In the genomic region with DNA sequence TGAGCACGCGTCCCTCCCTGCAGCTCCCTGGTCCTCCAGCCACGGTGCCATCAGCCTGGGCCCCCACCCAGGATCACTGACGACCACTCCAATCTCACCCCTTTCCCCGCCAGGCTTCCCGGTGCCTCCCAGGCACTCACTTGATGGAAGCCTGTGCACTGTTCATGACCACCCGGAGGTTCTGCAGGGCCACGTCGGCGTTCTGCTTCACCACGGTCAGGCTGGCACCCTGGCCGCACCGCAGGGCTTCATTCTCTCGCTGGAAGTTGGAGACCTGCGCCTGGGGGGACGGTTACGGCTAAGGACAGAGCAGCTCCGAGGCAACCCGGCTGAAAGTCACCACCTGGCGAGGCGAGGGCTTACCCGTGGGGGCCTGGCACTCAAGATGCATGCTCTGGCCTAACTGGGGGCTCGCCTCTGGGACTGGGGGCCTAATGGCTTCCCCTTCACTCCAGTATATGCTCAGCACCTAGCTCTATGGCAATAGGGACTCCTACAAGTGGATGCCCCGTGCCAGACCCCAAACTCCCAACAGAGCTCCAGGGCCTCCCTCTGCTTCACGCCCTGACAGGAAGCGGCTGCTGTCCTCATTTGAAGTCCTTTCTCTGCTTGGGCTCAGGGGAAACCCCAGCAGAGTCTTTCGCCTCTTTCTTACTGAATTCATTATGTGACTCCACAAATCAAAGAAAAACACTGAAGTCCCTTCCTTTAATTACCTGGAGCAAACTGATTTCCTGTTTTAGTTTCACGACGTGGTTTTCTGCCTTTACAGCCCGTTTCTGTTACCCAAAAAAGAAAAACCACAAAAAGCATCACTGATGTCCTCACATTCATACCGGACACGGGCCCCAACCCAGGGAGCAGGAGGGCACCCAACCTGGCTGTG, we compare ENCODE assay signal across 11 cellular contexts. TPM values are rescaled to one million over a fixed set of nuclear protein-coding genes. Genes with fewer than 3 reads are reported as not detected.
DNase-seq lines count a peak whose midpoint lies in the region; ATAC-seq lines count a peak whose summit lies in the region.
"Had no signal": no experiment of that assay in that cellular context is flagged by ENCODE, and none has a peak within 500 bp of the region (broad histone marks: within the 10 kb centered on the region; RNA-seq: fewer than 3 reads in every experiment).

No MANE protein-coding gene starts in this region.

- peaks cover 65% of the 10 kb centered on the region for H3K4me1 Mint-ChIP-seq in activated CD4-positive, alpha-beta memory T cell treated with anti-CD3 and anti-CD28 coated beads for 36 hours (ENCODE audit: low read depth)
- H3K4me1 Mint-ChIP-seq in stimulated activated naive CD8-positive, alpha-beta T cell treated with anti-CD3 and anti-CD28 coated beads, Interleukin-15, Interleukin-2, amounts not matched to agents 100 ng/mL and 50 ng/mL, for 24 hours (ENCODE audit: low read depth), result peaks cover 76% of the 10 kb centered on the region

- peak overlapping the region; percentile 96 for H3K27ac Mint-ChIP-seq in activated CD4-positive, alpha-beta memory T cell treated with anti-CD3 and anti-CD28 coated beads for 36 hours
- H3K27ac Mint-ChIP-seq in stimulated activated naive CD8-positive, alpha-beta T cell treated with anti-CD3 and anti-CD28 coated beads, Interleukin-15, Interleukin-2, amounts not matched to agents 100 ng/mL and 50 ng/mL, for 24 hours, result peak overlapping the region; percentile 91

- peaks cover 53% of the 10 kb centered on the region for H3K36me3 Mint-ChIP-seq in activated CD4-positive, alpha-beta memory T cell treated with anti-CD3 and anti-CD28 coated beads for 36 hours
- peaks cover 56% of the 10 kb centered on the region for H3K36me3 Mint-ChIP-seq in stimulated activated naive CD8-positive, alpha-beta T cell treated with anti-CD3 and anti-CD28 coated beads, Interleukin-15, Interleukin-2, amounts not matched to agents 100 ng/mL and 50 ng/mL, for 24 hours (ENCODE audit: low read depth)

- peak overlapping the region; percentile 65 for H3K4me3 Mint-ChIP-seq in activated CD4-positive, alpha-beta memory T cell treated with anti-CD3 and anti-CD28 coated beads for 36 hours
- H3K4me3 Mint-ChIP-seq in stimulated activated naive CD8-positive, alpha-beta T cell treated with anti-CD3 and anti-CD28 coated beads, Interleukin-15, Interleukin-2, amounts not matched to agents 100 ng/mL and 50 ng/mL, for 24 hours, result peak overlapping the region; percentile 75

- no peaks in the 10 kb centered on the region for H3K27me3 Mint-ChIP-seq in activated CD4-positive, alpha-beta memory T cell treated with anti-CD3 and anti-CD28 coated beads for 36 hours
- no peaks in the 10 kb centered on the region for H3K27me3 Mint-ChIP-seq in stimulated activated naive CD8-positive, alpha-beta T cell treated with anti-CD3 and anti-CD28 coated beads, Interleukin-15, Interleukin-2, amounts not matched to agents 100 ng/mL and 50 ng/mL, for 24 hours

- POLR2A ChIA-PET in activated CD4-positive, alpha-beta memory T cell treated with anti-CD3 and anti-CD28 coated beads for 36 hours (lab: Charles Lee), result interaction anchor here (0.7 to 1.5 kb wide), 5 partner anchors 7 to 129 kb away, joined by 3 to 5 read pairs (median 3); a partner anchor contains a TSS

- no peak for ATAC-seq in left ventricle myocardium superior
- ATAC-seq in GM18909 (IDR thresholded peaks at IDR 0.05; ENCODE audit: poor library complexity, unreplicated experiment), result no peak
- ATAC-seq: PC-3 had no signal

- CTCF ChIA-PET in activated CD4-positive, alpha-beta memory T cell treated with anti-CD3 and anti-CD28 coated beads for 36 hours (lab: Charles Lee), result interaction anchor here (0.8 to 1.5 kb wide), 3 partner anchors 16 to 325 kb away, joined by 3 to 8 read pairs (median 4); a partner anchor contains a TSS

- DNase-seq in activated gamma-delta T cell treated with Interleukin-2 at 50 U/mL for 16 hours (peak; percentile 16), activated gamma-delta T cell (lab: John Stamatoyannopoulos, UW) (no peak), left ventricle myocardium superior (no peak), NCI-H2107 treated with DMSO at 0.1 percent for 48 hours (lab: John Stamatoyannopoulos, UW; ENCODE audit: unreplicated experiment) (no peak)
- peak; percentile 78 for DNase-seq in activated CD4-positive, alpha-beta memory T cell treated with anti-CD3 and anti-CD28 coated beads for 36 hours
- DNase-seq in effector CD8-positive, alpha-beta T cell (lab: John Stamatoyannopoulos, UW), result peak; percentile 14
- DNase-seq: ACHN, NCI-H1105, PC-3 had no signal

- intact Hi-C loops in activated CD4-positive, alpha-beta memory T cell treated with anti-CD3 and anti-CD28 coated beads for 36 hours (cut with micrococcal nuclease), result loop anchor here (1.0 to 5.0 kb wide), 5 partner anchors 33 to 159 kb away; a partner anchor contains a TSS
- intact Hi-C loops in left ventricle myocardium superior (cut with micrococcal nuclease), result no loop called here

- H3K9me3 Mint-ChIP-seq in activated CD4-positive, alpha-beta memory T cell treated with anti-CD3 and anti-CD28 coated beads for 36 hours, result no peaks in the 10 kb centered on the region
- no peaks in the 10 kb centered on the region for H3K9me3 Mint-ChIP-seq in stimulated activated naive CD8-positive, alpha-beta T cell treated with anti-CD3 and anti-CD28 coated beads, Interleukin-15, Interleukin-2, amounts not matched to agents 100 ng/mL and 50 ng/mL, for 24 hours

RNA-seq across cellular contexts. Expression of a gene that starts 4.2 kb away (rescaled TPM):
- total RNA-seq in activated CD4-positive, alpha-beta memory T cell treated with anti-CD3 and anti-CD28 coated beads for 36 hours, result 10 to 100 TPM; 13.9 to 14.3 TPM
- total RNA-seq in left ventricle myocardium superior, result 4.4 TPM

RNA-seq across cellular contexts. Expression of a gene that starts 6.3 kb away (rescaled TPM):
- 10 to 100 TPM; 66.9 to 74.9 TPM for total RNA-seq in activated CD4-positive, alpha-beta memory T cell treated with anti-CD3 and anti-CD28 coated beads for 36 hours
- 23.3 TPM for total RNA-seq in left ventricle myocardium superior

RNA-seq across cellular contexts. Expression of a gene that starts 6.3 kb away (rescaled TPM):
- total RNA-seq in activated CD4-positive, alpha-beta memory T cell treated with anti-CD3 and anti-CD28 coated beads for 36 hours, result 100 to 1,000 TPM; 108 to 112 TPM
- total RNA-seq in left ventricle myocardium superior, result 77.8 TPM

RNA-seq across cellular contexts. Expression of a gene that starts 30.7 kb away (rescaled TPM):
- total RNA-seq in activated CD4-positive, alpha-beta memory T cell treated with anti-CD3 and anti-CD28 coated beads for 36 hours, result 1 to 10 TPM; 1.4 to 2.4 TPM
- 0.79 TPM for total RNA-seq in left ventricle myocardium superior

RNA-seq across cellular contexts. Expression of a gene that starts 35.5 kb away (rescaled TPM):
- 10 to 100 TPM; 18.8 to 21.3 TPM for total RNA-seq in activated CD4-positive, alpha-beta memory T cell treated with anti-CD3 and anti-CD28 coated beads for 36 hours
- total RNA-seq in left ventricle myocardium superior, result 12.1 TPM

Comparison
In these comparisons a context has a peak if more than half of its experiments do, and no peak if none do; other contexts are left out.
1. DNase-seq: peak in activated gamma-delta T cell treated with Interleukin-2 at 50 U/mL for 16 hours (single experiment), activated CD4-positive, alpha-beta memory T cell treated with anti-CD3 and anti-CD28 coated beads for 36 hours (single experiment) and effector CD8-positive, alpha-beta T cell (single experiment); none in activated gamma-delta T cell (single experiment), left ventricle myocardium superior (single experiment) and NCI-H2107 treated with DMSO at 0.1 percent for 48 hours (single experiment).